ENCODE assay signal across 20 cellular contexts in the genomic region with DNA sequence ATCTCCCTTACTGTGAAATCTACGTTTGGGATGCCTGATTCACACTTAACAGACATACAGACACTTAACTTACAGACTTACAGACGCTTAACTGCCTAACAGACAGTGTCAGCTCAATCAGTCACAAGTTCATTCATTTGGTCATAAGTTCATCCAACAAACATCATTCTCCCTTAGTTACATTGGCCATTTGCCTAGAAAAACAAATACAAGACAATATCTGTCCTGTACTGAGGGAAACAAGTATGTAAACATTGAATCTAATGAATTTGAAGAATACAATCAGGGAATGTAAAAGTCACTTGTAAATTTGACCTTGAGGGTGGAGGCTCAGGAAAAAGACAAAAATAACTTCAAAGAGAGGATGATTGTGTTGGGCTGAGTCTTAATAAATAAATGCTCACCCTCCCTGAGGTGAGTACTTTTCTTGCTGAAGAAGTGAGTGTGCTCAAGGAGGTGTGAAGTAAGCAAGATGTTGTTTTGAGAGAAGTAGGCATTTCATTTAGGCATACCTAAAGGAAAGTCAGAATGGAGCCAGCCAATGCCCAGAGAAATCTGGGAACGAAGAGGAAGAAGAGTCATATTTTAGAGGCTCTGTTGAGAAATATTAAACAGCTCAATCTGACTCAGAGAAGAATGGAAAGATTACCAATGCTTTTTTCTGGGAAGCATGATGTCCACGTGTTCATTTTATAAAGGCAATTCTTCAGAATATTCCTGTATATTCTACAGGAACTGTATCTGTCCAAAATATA.
A peak's percentile ranks its signal among the peaks of the same experiment; 100 is the strongest.
DNase-seq lines count a peak whose midpoint lies in the region; ATAC-seq, FAIRE-seq and TF ChIP-seq lines count a peak whose summit lies in the region.
"Had no signal": no experiment of that assay in that cellular context is flagged by ENCODE, and none has a peak within 500 bp of the region (broad histone marks: within the 10 kb centered on the region; RNA-seq: fewer than 3 reads in every experiment).

No MANE protein-coding gene starts in this region.

- H3K4me1 Mint-ChIP-seq in Calu3 (ENCODE audit: low read depth, unreplicated experiment): peaks cover 18% of the 10 kb centered on the region
- H3K4me1 Mint-ChIP-seq: activated CD4-positive, alpha-beta T cell treated with anti-CD3 and anti-CD28 coated beads, Interleukin-2, amount 10 ng/mL, durations not matched to agents 7 days and 5 days; CD14-positive monocyte had no signal

- H3K36me3 Mint-ChIP-seq in Calu3 (ENCODE audit: insufficient read depth, unreplicated experiment): no peaks in the 10 kb centered on the region
- H3K36me3 Mint-ChIP-seq: CD14-positive monocyte had no signal

- peak; percentile 40; the same call in 1 of the 3 replicates for ATAC-seq in RWPE2 (ENCODE audit: low read depth)
- ATAC-seq: effector memory CD8-positive, alpha-beta T cell; gastroesophageal sphincter; mucosa of descending colon had no signal

- H3K4me3 ChIP-seq in RWPE2 (ENCODE audit: severe bottlenecking): no peak overlapping the region
- no peak overlapping the region for H3K4me3 ChIP-seq in esophagus squamous epithelium
- no peak overlapping the region for H3K4me3 ChIP-seq in kidney (ENCODE audit: low read length in 2 of 2)
- H3K4me3 ChIP-seq: gastroesophageal sphincter, mucosa of descending colon had no signal

- H3K27ac Mint-ChIP-seq in Calu3 (ENCODE audit: unreplicated experiment): peak overlapping the region; percentile 37
- H3K27ac Mint-ChIP-seq: activated CD4-positive, alpha-beta T cell treated with anti-CD3 and anti-CD28 coated beads, Interleukin-2, amount 10 ng/mL, durations not matched to agents 7 days and 5 days; CD14-positive monocyte; effector memory CD8-positive, alpha-beta T cell had no signal

- no peak for TF ChIP-seq POLR2A in esophagus squamous epithelium (IDR thresholded peaks at IDR 0.05)

- FAIRE-seq in endometrium (lab: Jason Lieb, UNC): peak; percentile 53
- FAIRE-seq in kidney (lab: Jason Lieb, UNC): no peak
- FAIRE-seq: RCC 7860 had no signal

- no peaks in the 10 kb centered on the region for H3K27me3 Mint-ChIP-seq in Calu3 (ENCODE audit: unreplicated experiment)
- H3K27me3 Mint-ChIP-seq: activated CD4-positive, alpha-beta T cell treated with anti-CD3 and anti-CD28 coated beads, Interleukin-2, amount 10 ng/mL, durations not matched to agents 7 days and 5 days; effector memory CD8-positive, alpha-beta T cell had no signal

- H3K9me3 ChIP-seq in RWPE2 (ENCODE audit: severe bottlenecking) (no peaks in the 10 kb centered on the region), esophagus squamous epithelium (no peaks in the 10 kb centered on the region), kidney (ENCODE audit: control insufficient read depth in 1 of 2, low read length in 2 of 2) (no peaks in the 10 kb centered on the region)
- H3K9me3 ChIP-seq: gastroesophageal sphincter, mucosa of descending colon had no signal

- no peak overlapping the region for H3K9ac ChIP-seq in kidney (ENCODE audit: low read length in 2 of 2)

- intact Hi-C loops in Calu3 (cut with micrococcal nuclease; ENCODE audit: unreplicated experiment): no loop called here
- intact Hi-C loops in esophagus squamous epithelium (cut with DNase I): no loop called here
- intact Hi-C loops in kidney (cut with DNase I): no loop called here

- H3K36me3 ChIP-seq in RWPE2 (ENCODE audit: low read depth): no peaks in the 10 kb centered on the region
- no peaks in the 10 kb centered on the region for H3K36me3 ChIP-seq in esophagus squamous epithelium
- no peaks in the 10 kb centered on the region for H3K36me3 ChIP-seq in kidney (ENCODE audit: control insufficient read depth in 1 of 2, insufficient read depth in 2 of 2, low read length in 2 of 2)
- H3K36me3 ChIP-seq: gastroesophageal sphincter had no signal

- H3K4me1 ChIP-seq in RWPE2 (ENCODE audit: insufficient read depth, poor library complexity, severe bottlenecking) (no peaks in the 10 kb centered on the region), esophagus squamous epithelium (no peaks in the 10 kb centered on the region), kidney (ENCODE audit: control insufficient read depth in 1 of 2, insufficient read depth in 1 of 2, low read depth in 1 of 2, low read length in 2 of 2) (no peaks in the 10 kb centered on the region)
- H3K4me1 ChIP-seq: gastroesophageal sphincter had no signal

- H3K4me3 Mint-ChIP-seq in Calu3 (ENCODE audit: low read depth, unreplicated experiment): no peak overlapping the region
- H3K4me3 Mint-ChIP-seq: activated CD4-positive, alpha-beta T cell treated with anti-CD3 and anti-CD28 coated beads, Interleukin-2, amount 10 ng/mL, durations not matched to agents 7 days and 5 days; CD14-positive monocyte; effector memory CD8-positive, alpha-beta T cell had no signal

- TF ChIP-seq CTCF in Calu3 (IDR thresholded peaks at IDR 0.05; ENCODE audit: unreplicated experiment) (no peak), RWPE2 (IDR thresholded peaks at IDR 0.05; ENCODE audit: poor library complexity, severe bottlenecking) (no peak), esophagus squamous epithelium (IDR thresholded peaks at IDR 0.05) (no peak), GM10248 (IDR thresholded peaks at IDR 0.05; ENCODE audit: control extremely low read depth, extremely low read depth, low read depth, missing control alignments) (no peak), kidney (IDR thresholded peaks at IDR 0.05; ENCODE audit: borderline replicate concordance, extremely low read depth, insufficient read depth) (no peak)

- H3K27ac ChIP-seq in RWPE2 (ENCODE audit: poor library complexity, severe bottlenecking): no peak overlapping the region
- H3K27ac ChIP-seq in esophagus squamous epithelium: no peak overlapping the region
- H3K27ac ChIP-seq in kidney (ENCODE audit: low read depth in 2 of 2, low read length in 2 of 2): no peak overlapping the region
- H3K27ac ChIP-seq: gastroesophageal sphincter, HL-60 had no signal

- no TSS peak for BruUV-seq in Calu3 (replicated peaks; lab: Mats Ljungman, UMichigan)

- CTCF ChIA-PET in Calu3 (lab: Charles Lee) (no interaction called here), GM10248 (lab: Yijun Ruan, JAX) (interaction anchor here (1.6 kb wide), 1 partner anchor 19 kb away, joined by 4 read pairs; no protein-coding TSS in a partner anchor)

- WGBS in esophagus squamous epithelium, 2 donors: 37 to 41% methylated on average over 4 of the region's 4 CpGs

- DNase-seq in Calu3 (no peak), RWPE2 (ENCODE audit: low spot score) (no peak), iris pigment epithelial cell (ENCODE audit: low read depth) (peak; percentile 95), esophagus squamous epithelium (lab: John Stamatoyannopoulos, UW) (no peak), GM10248 (ENCODE audit: extremely low spot score) (no peak), GOT3 (lab: John Stamatoyannopoulos, UW) (no peak), kidney (no peak)
- DNase-seq: activated CD4-positive, alpha-beta T cell treated with anti-CD3 and anti-CD28 coated beads, Interleukin-2, amount 10 ng/mL, durations not matched to agents 7 days and 5 days; activated CD8-positive, alpha-beta memory T cell treated with anti-CD3 and anti-CD28 coated beads, Interleukin-2, amount 50 U/mL, for 48 hours; activated effector memory CD4-positive, alpha-beta T cell treated with anti-CD3 and anti-CD28 coated beads, Interleukin-2, amount 50 U/mL, for 16 hours; effector memory CD8-positive, alpha-beta T cell; mucosa of descending colon; NCI-H1930; NK-92 treated with Interleukin-12 subunit alpha and Interleukin-12 subunit beta, amount 100 ng/mL, for 24 hours; substantia nigra had no signal

- no peaks in the 10 kb centered on the region for H3K9me3 Mint-ChIP-seq in Calu3 (ENCODE audit: low read depth, unreplicated experiment)

- H3K27me3 ChIP-seq in RWPE2 (ENCODE audit: insufficient read depth, poor library complexity, severe bottlenecking) (no peaks in the 10 kb centered on the region), esophagus squamous epithelium (no peaks in the 10 kb centered on the region)
- H3K27me3 ChIP-seq: gastroesophageal sphincter had no signal

- POLR2A ChIA-PET in GM10248 (lab: Yijun Ruan, JAX): no interaction called here
